In genomic region chr12:93520454-93520853, GRCh38 we compare ENCODE assay signal across 30 cellular contexts.
"Had no signal": no experiment of that assay in that cellular context is flagged by ENCODE, and none has a peak within 500 bp of the region (broad histone marks: within the 10 kb centered on the region; RNA-seq: fewer than 3 reads in every experiment).

No MANE protein-coding gene starts in this region.

- H3K9me3 ChIP-seq: neutrophil, ovary, psoas muscle, right lobe of liver, sigmoid colon, spleen, suprapubic skin, thoracic aorta, thyroid gland, tibial nerve, upper lobe of right lung, uterus had no signal

- H3K4me3 ChIP-seq: ovary, psoas muscle, right lobe of liver, sigmoid colon, smooth muscle cell, spleen, suprapubic skin, thoracic aorta, thyroid gland, tibial nerve, upper lobe of right lung, uterus had no signal

- H3K27me3 ChIP-seq: neutrophil, ovary, right lobe of liver, sigmoid colon, spleen, suprapubic skin, thyroid gland, tibial nerve, upper lobe of right lung, uterus had no signal

- H3K36me3 ChIP-seq: neutrophil, ovary, right lobe of liver, sigmoid colon, spleen, suprapubic skin, thoracic aorta, thyroid gland, tibial nerve, upper lobe of right lung, uterus had no signal

- DNase-seq: naive B cell; naive thymus-derived CD8-positive, alpha-beta T cell; nephron progenitor cell; nucleus accumbens; ovary; posterior cingulate gyrus; psoas muscle; right cardiac atrium; right lobe of liver; sigmoid colon; spleen; stimulated activated CD4-positive, alpha-beta T cell treated with anti-CD3 and anti-CD28 coated beads, Interleukin-12 subunit alpha, Interleukin-12 subunit beta, amount 100 ng/mL, for 4 hours; stimulated activated CD4-positive, alpha-beta T cell treated with anti-CD3 and anti-CD28 coated beads, Interleukin-1b, Interleukin-23, amount 100 ng/mL, for 48 hours; stimulated activated CD4-positive, alpha-beta T cell treated with anti-CD3 and anti-CD28 coated beads, Interleukin-4, amount 100 ng/mL, for 1 hour; stimulated activated CD4-positive, alpha-beta T cell treated with anti-CD3 and anti-CD28 coated beads, Interleukin-4, amount 100 ng/mL, for 4 hours; stimulated activated CD8-positive, alpha-beta memory T cell treated with anti-CD3 and anti-CD28 coated beads, Interleukin-4, amount 100 ng/mL, for 48 hours; stimulated activated naive CD4-positive, alpha-beta T cell; stimulated activated naive CD8-positive, alpha-beta T cell treated with anti-CD3 and anti-CD28 coated beads, Interleukin-15, amount 100 ng/mL, for 72 hours; stimulated activated naive CD8-positive, alpha-beta T cell treated with anti-CD3 and anti-CD28 coated beads, Interleukin-15, Interleukin-2, amounts not matched to agents 100 U/mL and 50 U/mL, for 24 hours; substantia nigra; trophoblast cell; upper lobe of right lung; uterus had no signal

- H3K27ac ChIP-seq: neutrophil, ovary, parathyroid adenoma, psoas muscle, right lobe of liver, sigmoid colon, spleen, suprapubic skin, thoracic aorta, thyroid gland, tibial nerve, upper lobe of right lung, uterus had no signal

- H3K4me1 ChIP-seq: parathyroid adenoma, spleen, thyroid gland, tibial nerve, upper lobe of right lung, uterus had no signal
